In genomic region chr15:58886921-58887320, GRCh38 we compare ENCODE assay signal across 1 cellular context.
TF ChIP-seq lines count a peak whose summit lies in the region.

No MANE protein-coding gene starts in this region.

TF ChIP-seq in GM23338, 12 proteins besides CTCF, POLR2A, EP300 and RAD21:
- no peak for TF ChIP-seq REST (IDR thresholded peaks at IDR 0.05; ENCODE audit: unreplicated experiment)
- no peak for TF ChIP-seq JUNB (IDR thresholded peaks at IDR 0.05; ENCODE audit: unreplicated experiment)
- no peak for TF ChIP-seq EZH2phosphoT487 (IDR thresholded peaks at IDR 0.05; ENCODE audit: unreplicated experiment)
- no peak for TF ChIP-seq STAT1 (IDR thresholded peaks at IDR 0.05; ENCODE audit: unreplicated experiment)
- TF ChIP-seq POLR2AphosphoS5 (IDR thresholded peaks at IDR 0.05; ENCODE audit: low read depth) = no peak
- TF ChIP-seq, protein P1, sequence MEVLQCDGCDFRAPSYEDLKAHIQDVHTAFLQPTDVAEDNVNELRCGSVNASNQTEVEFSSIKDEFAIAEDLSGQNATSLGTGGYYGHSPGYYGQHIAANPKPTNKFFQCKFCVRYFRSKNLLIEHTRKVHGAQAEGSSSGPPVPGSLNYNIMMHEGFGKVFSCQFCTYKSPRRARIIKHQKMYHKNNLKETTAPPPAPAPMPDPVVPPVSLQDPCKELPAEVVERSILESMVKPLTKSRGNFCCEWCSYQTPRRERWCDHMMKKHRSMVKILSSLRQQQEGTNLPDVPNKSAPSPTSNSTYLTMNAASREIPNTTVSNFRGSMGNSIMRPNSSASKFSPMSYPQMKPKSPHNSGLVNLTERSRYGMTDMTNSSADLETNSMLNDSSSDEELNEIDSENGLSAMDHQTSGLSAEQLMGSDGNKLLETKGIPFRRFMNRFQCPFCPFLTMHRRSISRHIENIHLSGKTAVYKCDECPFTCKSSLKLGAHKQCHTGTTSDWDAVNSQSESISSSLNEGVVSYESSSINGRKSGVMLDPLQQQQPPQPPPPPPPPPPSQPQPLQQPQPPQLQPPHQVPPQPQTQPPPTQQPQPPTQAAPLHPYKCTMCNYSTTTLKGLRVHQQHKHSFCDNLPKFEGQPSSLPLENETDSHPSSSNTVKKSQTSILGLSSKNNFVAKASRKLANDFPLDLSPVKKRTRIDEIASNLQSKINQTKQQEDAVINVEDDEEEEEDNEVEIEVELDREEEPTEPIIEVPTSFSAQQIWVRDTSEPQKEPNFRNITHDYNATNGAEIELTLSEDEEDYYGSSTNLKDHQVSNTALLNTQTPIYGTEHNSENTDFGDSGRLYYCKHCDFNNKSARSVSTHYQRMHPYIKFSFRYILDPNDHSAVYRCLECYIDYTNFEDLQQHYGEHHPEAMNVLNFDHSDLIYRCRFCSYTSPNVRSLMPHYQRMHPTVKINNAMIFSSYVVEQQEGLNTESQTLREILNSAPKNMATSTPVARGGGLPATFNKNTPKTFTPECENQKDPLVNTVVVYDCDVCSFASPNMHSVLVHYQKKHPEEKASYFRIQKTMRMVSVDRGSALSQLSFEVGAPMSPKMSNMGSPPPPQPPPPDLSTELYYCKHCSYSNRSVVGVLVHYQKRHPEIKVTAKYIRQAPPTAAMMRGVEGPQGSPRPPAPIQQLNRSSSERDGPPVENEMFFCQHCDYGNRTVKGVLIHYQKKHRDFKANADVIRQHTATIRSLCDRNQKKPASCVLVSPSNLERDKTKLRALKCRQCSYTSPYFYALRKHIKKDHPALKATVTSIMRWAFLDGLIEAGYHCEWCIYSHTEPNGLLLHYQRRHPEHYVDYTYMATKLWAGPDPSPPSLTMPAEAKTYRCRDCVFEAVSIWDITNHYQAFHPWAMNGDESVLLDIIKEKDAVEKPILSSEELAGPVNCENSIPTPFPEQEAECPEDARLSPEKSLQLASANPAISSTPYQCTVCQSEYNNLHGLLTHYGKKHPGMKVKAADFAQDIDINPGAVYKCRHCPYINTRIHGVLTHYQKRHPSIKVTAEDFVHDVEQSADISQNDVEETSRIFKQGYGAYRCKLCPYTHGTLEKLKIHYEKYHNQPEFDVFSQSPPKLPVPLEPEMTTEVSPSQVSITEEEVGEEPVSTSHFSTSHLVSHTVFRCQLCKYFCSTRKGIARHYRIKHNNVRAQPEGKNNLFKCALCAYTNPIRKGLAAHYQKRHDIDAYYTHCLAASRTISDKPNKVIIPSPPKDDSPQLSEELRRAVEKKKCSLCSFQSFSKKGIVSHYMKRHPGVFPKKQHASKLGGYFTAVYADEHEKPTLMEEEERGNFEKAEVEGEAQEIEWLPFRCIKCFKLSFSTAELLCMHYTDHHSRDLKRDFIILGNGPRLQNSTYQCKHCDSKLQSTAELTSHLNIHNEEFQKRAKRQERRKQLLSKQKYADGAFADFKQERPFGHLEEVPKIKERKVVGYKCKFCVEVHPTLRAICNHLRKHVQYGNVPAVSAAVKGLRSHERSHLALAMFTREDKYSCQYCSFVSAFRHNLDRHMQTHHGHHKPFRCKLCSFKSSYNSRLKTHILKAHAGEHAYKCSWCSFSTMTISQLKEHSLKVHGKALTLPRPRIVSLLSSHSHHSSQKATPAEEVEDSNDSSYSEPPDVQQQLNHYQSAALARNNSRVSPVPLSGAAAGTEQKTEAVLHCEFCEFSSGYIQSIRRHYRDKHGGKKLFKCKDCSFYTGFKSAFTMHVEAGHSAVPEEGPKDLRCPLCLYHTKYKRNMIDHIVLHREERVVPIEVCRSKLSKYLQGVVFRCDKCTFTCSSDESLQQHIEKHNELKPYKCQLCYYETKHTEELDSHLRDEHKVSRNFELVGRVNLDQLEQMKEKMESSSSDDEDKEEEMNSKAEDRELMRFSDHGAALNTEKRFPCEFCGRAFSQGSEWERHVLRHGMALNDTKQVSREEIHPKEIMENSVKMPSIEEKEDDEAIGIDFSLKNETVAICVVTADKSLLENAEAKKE (CRISPR knock-in tag; IDR thresholded peaks at IDR 0.05) = no peak
- no peak for TF ChIP-seq NANOG (IDR thresholded peaks at IDR 0.05; ENCODE audit: borderline replicate concordance)
- no peak for TF ChIP-seq EZH2 (IDR thresholded peaks at IDR 0.05; ENCODE audit: low read depth, unreplicated experiment)
